Comparison of ENCODE assay signal across 13 cellular contexts in the genomic region with DNA sequence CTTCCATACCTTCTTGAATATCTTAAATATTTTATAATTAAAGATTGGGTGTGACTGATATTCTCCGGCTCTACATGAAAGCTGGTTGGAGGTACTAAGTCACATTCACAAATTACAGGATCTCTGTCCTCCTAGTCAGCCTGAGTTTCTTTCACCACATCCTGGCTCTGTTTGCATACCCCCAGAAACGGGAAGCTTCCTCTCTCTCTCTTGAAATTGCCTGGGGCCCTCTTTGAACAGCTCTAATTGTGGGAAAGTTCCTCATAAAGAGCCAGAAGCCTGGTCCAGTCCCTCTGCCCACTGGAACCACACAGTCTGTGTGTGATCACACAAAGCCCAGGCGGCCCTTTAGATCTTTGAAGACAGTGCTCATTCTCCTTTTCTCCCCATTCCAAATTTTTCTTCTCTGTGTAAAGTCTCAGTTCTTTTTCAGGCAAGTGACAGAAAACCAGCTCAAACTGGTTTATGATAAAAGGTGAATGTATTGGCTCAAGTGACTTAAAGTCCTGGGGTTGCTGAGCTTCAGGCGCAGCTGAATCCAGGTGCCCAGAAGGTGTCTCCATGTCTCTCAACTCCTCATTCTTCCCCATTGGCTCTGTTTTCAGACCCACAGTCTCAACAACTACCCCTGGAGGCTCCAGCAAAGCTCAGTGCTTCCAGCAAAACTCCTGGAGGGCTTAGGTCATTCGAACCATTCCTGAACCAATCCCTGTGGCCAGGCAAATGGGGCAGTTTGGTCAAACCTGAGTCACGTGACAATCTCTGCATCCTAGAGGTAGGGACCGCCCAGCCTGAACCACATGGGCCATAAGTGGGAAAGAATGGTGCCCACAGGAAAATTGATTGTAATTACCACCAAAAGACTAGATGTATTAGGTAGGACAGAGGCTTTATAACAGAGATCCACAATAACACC. TPM values are rescaled to one million over a fixed set of nuclear protein-coding genes. Genes with fewer than 3 reads are reported as not detected.
DNase-seq lines count a peak whose midpoint lies in the region; ATAC-seq and TF ChIP-seq lines count a peak whose summit lies in the region.
"Had no signal": no experiment of that assay in that cellular context is flagged by ENCODE, and none has a peak within 500 bp of the region (broad histone marks: within the 10 kb centered on the region; RNA-seq: fewer than 3 reads in every experiment).

No MANE protein-coding gene starts in this region.

- POLR2A ChIA-PET in PC-3 (lab: Charles Lee; ENCODE audit: unreplicated experiment) = no interaction called here

- no peaks in the 10 kb centered on the region for H3K36me3 ChIP-seq in heart left ventricle
- H3K36me3 ChIP-seq in PC-3 (ENCODE audit: low read depth, low read length) = no peaks in the 10 kb centered on the region
- H3K36me3 ChIP-seq in brain microvascular endothelial cell (replicated peaks) = no peaks in the 10 kb centered on the region
- H3K36me3 ChIP-seq: upper lobe of left lung had no signal

- in situ Hi-C loops in brain microvascular endothelial cell (cut with HindIII; ENCODE audit: low pct_ligation_motif_present, low sequenced_read_pairs) = no loop called here

- CTCF ChIA-PET in PC-3 (lab: Charles Lee) = no interaction called here

- no TSS peak for BruUV-seq in PC-3 (replicated peaks; lab: Mats Ljungman, UMichigan)

- no peak for TF ChIP-seq POLR2A in heart left ventricle (IDR thresholded peaks at IDR 0.05)

- no peak for DNase-seq in heart left ventricle
- DNase-seq in cardiac septum (ENCODE audit: low spot score) = no peak
- DNase-seq in PC-3 = peak; percentile 59
- peak; percentile 17 for DNase-seq in left cardiac atrium
- DNase-seq in SK-N-DZ (ENCODE audit: low spot score) = no peak
- DNase-seq in NCI-H1048 (lab: John Stamatoyannopoulos, UW) = no peak
- no peak for DNase-seq in brain microvascular endothelial cell
- DNase-seq: amniotic stem cell, NCI-H2081, T-helper 17 cell, upper lobe of left lung had no signal

- H3K9me2 ChIP-seq in PC-3 (replicated peaks; ENCODE audit: low read length) = no peaks in the 10 kb centered on the region

- H3K9ac ChIP-seq in PC-3 (ENCODE audit: low read length) = no peak overlapping the region

- ATAC-seq in heart left ventricle (peak in 3 of 4 donors; percentile 6 to 18 (median 14)), PC-3 (peak; percentile 61), left cardiac atrium (peak in 1 of 2 donors; percentile 6), HG03280 (IDR thresholded peaks at IDR 0.05; ENCODE audit: unreplicated experiment) (no peak)
- ATAC-seq: T-helper 17 cell had no signal

- TF ChIP-seq CTCF in heart left ventricle (IDR thresholded peaks at IDR 0.05) (no peak), PC-3 (conservative IDR thresholded peaks at IDR 0.05; ENCODE audit: low read depth, low read length) (no peak), brain microvascular endothelial cell (IDR thresholded peaks at IDR 0.05; ENCODE audit: low read depth, low read length, missing control alignments) (no peak)

- peak overlapping the region; percentile 12 for H3K4me2 ChIP-seq in PC-3 (ENCODE audit: low read length)

- no peaks in the 10 kb centered on the region for H4K20me1 ChIP-seq in PC-3 (ENCODE audit: low read length)

- 71 to 75% (median 73%) methylated on average over 7 of the region's 7 CpGs for WGBS in heart left ventricle, 4 donors

- H3K4me3 ChIP-seq in heart left ventricle = no peak overlapping the region
- H3K4me3 ChIP-seq in PC-3 (ENCODE audit: low read length) = no peak overlapping the region
- no peak overlapping the region for H3K4me3 ChIP-seq in brain microvascular endothelial cell (ENCODE audit: low read depth, low read length)
- H3K4me3 ChIP-seq: skin epidermis, upper lobe of left lung had no signal

- H3K4me1 ChIP-seq in heart left ventricle (peaks cover 0 to 33% (median 12%) of the 10 kb centered on the region in 12 donors), PC-3 (ENCODE audit: insufficient read depth, low read length) (peaks cover 25% of the 10 kb centered on the region)

- intact Hi-C loops in heart left ventricle (cut with DNase I) (loop anchor here in 2 of 10 donors (10.0 kb wide), 1 partner anchor 252 kb away; no protein-coding TSS in a partner anchor), cardiac septum (cut with DNase I) (no loop called here), PC-3 (cut with micrococcal nuclease) (no loop called here), left cardiac atrium (cut with DNase I) (no loop called here)

- peak overlapping the region in 11 of 12 donors; percentile 5 to 74 (median 36) for H3K27ac ChIP-seq in heart left ventricle
- no peak overlapping the region for H3K27ac ChIP-seq in PC-3 (ENCODE audit: low read length)
- H3K27ac ChIP-seq in brain microvascular endothelial cell = no peak overlapping the region
- H3K27ac ChIP-seq: skin epidermis, upper lobe of left lung had no signal

- H3K9me3 ChIP-seq in heart left ventricle = no peaks in the 10 kb centered on the region
- no peaks in the 10 kb centered on the region for H3K9me3 ChIP-seq in PC-3 (ENCODE audit: low read length)
- H3K9me3 ChIP-seq: upper lobe of left lung had no signal

- H3F3A ChIP-seq in PC-3 (ENCODE audit: low read length, unreplicated experiment) = no peaks in the 10 kb centered on the region

- H3K79me2 ChIP-seq in PC-3 (ENCODE audit: low read length) = no peaks in the 10 kb centered on the region

- no peaks in the 10 kb centered on the region for H3K27me3 ChIP-seq in heart left ventricle
- H3K27me3 ChIP-seq in PC-3 (ENCODE audit: low read length) = no peaks in the 10 kb centered on the region
- no peaks in the 10 kb centered on the region for H3K27me3 ChIP-seq in brain microvascular endothelial cell (replicated peaks)
- H3K27me3 ChIP-seq: upper lobe of left lung had no signal

- 0 out of 2 replicates have a peak overlapping the region, but pooled peaks have one; percentile 15 for H2AFZ ChIP-seq in PC-3 (ENCODE audit: low read length)

RNA-seq across cellular contexts. Expression of gene RAI1, which starts 8.5 kb away (rescaled TPM):
- 10 to 100 TPM; 15.1 to 37.2 (median 20.8) TPM for total RNA-seq in heart left ventricle
- 10 to 100 TPM; 17.2 to 23.0 TPM for polyA plus RNA-seq in heart left ventricle
- total RNA-seq in cardiac septum = 28.8 TPM
- 33.0 and 64.2 TPM in 2 replicates for total RNA-seq in PC-3 (2014; rRNA removed)
- 10 to 100 TPM; 22.4 to 32.3 TPM for total RNA-seq in left cardiac atrium
- 18.2 and 22.8 TPM in 2 replicates for polyA plus RNA-seq in SK-N-DZ (2014; cell fraction: cytosol; rRNA removed)
- polyA plus RNA-seq in SK-N-DZ (2014; cell fraction: nucleus; rRNA removed) = 38.5 and 70.0 TPM in 2 replicates

Comparison
In these comparisons a context has a peak if more than half of its experiments do, and no peak if none do; other contexts are left out.
1. DNase-seq: peak in PC-3 (single experiment) and left cardiac atrium (single experiment); none in heart left ventricle (0 of 5), cardiac septum (single experiment), SK-N-DZ (single experiment), NCI-H1048 (single experiment) and brain microvascular endothelial cell (single experiment).
2. H3K27ac ChIP-seq: peak in heart left ventricle (11 of 12); none in PC-3 (single experiment) and brain microvascular endothelial cell (single experiment).